Comparison of ENCODE assay signal across 11 cellular contexts in the genomic region with DNA sequence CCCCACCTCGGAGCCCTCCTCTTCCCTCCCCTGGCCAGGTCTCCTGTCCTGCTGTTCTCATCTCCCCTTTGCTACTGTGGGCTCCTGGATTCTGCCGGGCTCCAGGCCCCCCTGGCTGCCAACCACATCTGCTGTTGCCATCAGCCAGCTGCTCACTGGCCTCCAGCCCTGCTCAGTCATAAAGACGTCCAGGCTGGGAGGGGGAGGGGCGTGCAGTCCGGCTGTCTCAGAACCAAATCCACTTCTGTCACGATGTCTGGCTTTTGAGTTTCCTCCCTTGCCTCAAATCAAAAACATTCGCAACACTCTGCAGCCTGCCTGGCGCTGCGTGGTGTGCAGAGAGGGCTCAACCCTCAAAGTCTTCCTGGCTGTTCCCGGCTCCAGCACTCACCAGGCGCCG. TPM values are rescaled to one million over a fixed set of nuclear protein-coding genes. Genes with fewer than 3 reads are reported as not detected.
DNase-seq lines count a peak whose midpoint lies in the region; ATAC-seq and TF ChIP-seq lines count a peak whose summit lies in the region.
"Had no signal": no experiment of that assay in that cellular context is flagged by ENCODE, and none has a peak within 500 bp of the region (broad histone marks: within the 10 kb centered on the region; RNA-seq: fewer than 3 reads in every experiment).

No MANE protein-coding gene starts in this region.

- CTCF ChIA-PET in activated CD4-positive, alpha-beta memory T cell treated with anti-CD3 and anti-CD28 coated beads, Interleukin-2, amount 10 ng/mL, durations not matched to agents 7 days and 5 days (lab: Charles Lee), result no interaction called here

- POLR2A ChIA-PET in activated CD4-positive, alpha-beta memory T cell treated with anti-CD3 and anti-CD28 coated beads, Interleukin-2, amount 10 ng/mL, durations not matched to agents 7 days and 5 days (lab: Charles Lee), result no interaction called here

- no peak for TF ChIP-seq CTCF in fibroblast of villous mesenchyme (IDR thresholded peaks at IDR 0.05; ENCODE audit: insufficient read depth, low read depth, low read length)

- peaks cover 9% of the 10 kb centered on the region for H3K36me3 Mint-ChIP-seq in activated CD4-positive, alpha-beta memory T cell treated with anti-CD3 and anti-CD28 coated beads, Interleukin-2, amount 10 ng/mL, durations not matched to agents 7 days and 5 days (ENCODE audit: low read depth)

- H3K4me3 Mint-ChIP-seq in activated CD4-positive, alpha-beta memory T cell treated with anti-CD3 and anti-CD28 coated beads, Interleukin-2, amount 10 ng/mL, durations not matched to agents 7 days and 5 days, result no peak overlapping the region

- DNase-seq in Ammon's horn (ENCODE audit: low spot score), result peak; percentile 81
- DNase-seq in NCI-H82 (lab: John Stamatoyannopoulos, UW), result peak; percentile 92
- DNase-seq in fibroblast of villous mesenchyme (ENCODE audit: low read depth), result peak; percentile 75
- DNase-seq in occipital lobe (lab: John Stamatoyannopoulos, UW), result peak; percentile 31
- no peak for DNase-seq in activated CD4-positive, alpha-beta memory T cell treated with anti-CD3 and anti-CD28 coated beads, Interleukin-2, amount 10 ng/mL, durations not matched to agents 7 days and 5 days
- no peak for DNase-seq in NCI-H526 treated with DMSO at 0.1 percent for 48 hours (lab: John Stamatoyannopoulos, UW)
- no peak for DNase-seq in OCI-M2 (lab: John Stamatoyannopoulos, UW; ENCODE audit: unreplicated experiment)
- DNase-seq: activated naive CD4-positive, alpha-beta T cell treated with anti-CD3 and anti-CD28 coated beads, Interleukin-2, amount 50 U/mL, for 16 hours; GOT3 had no signal

- H3K9me3 Mint-ChIP-seq in activated CD4-positive, alpha-beta memory T cell treated with anti-CD3 and anti-CD28 coated beads, Interleukin-2, amount 10 ng/mL, durations not matched to agents 7 days and 5 days, result no peaks in the 10 kb centered on the region

- H3K27me3 Mint-ChIP-seq in activated CD4-positive, alpha-beta memory T cell treated with anti-CD3 and anti-CD28 coated beads, Interleukin-2, amount 10 ng/mL, durations not matched to agents 7 days and 5 days, result no peaks in the 10 kb centered on the region

- no peak overlapping the region for H3K27ac Mint-ChIP-seq in activated CD4-positive, alpha-beta memory T cell treated with anti-CD3 and anti-CD28 coated beads, Interleukin-2, amount 10 ng/mL, durations not matched to agents 7 days and 5 days

- H3K4me3 ChIP-seq in fibroblast of villous mesenchyme (ENCODE audit: low read depth, low read length), result no peak overlapping the region
- H3K4me3 ChIP-seq: esophagus muscularis mucosa had no signal

- ATAC-seq in HG03354 (IDR thresholded peaks at IDR 0.05; ENCODE audit: poor library complexity, severe bottlenecking, unreplicated experiment), result no peak

- no peaks in the 10 kb centered on the region for H3K4me1 Mint-ChIP-seq in activated CD4-positive, alpha-beta memory T cell treated with anti-CD3 and anti-CD28 coated beads, Interleukin-2, amount 10 ng/mL, durations not matched to agents 7 days and 5 days

RNA-seq across cellular contexts. Expression of gene RASL11B, which starts 7.1 kb away (rescaled TPM):
- 0.43 and 1.3 TPM in 2 replicates for total RNA-seq in fibroblast of villous mesenchyme
- 31.7 TPM for total RNA-seq in occipital lobe
- under 1 TPM; 0.25 to 0.33 TPM for total RNA-seq in activated CD4-positive, alpha-beta memory T cell treated with anti-CD3 and anti-CD28 coated beads, Interleukin-2, amount 10 ng/mL, durations not matched to agents 7 days and 5 days

Comparison
In these comparisons a context has a peak if more than half of its experiments do, and no peak if none do; other contexts are left out.
1. DNase-seq: peak in Ammon's horn (single experiment), NCI-H82 (single experiment), fibroblast of villous mesenchyme (single experiment) and occipital lobe (single experiment); none in activated CD4-positive, alpha-beta memory T cell treated with anti-CD3 and anti-CD28 coated beads, Interleukin-2, amount 10 ng/mL, durations not matched to agents 7 days and 5 days (single experiment), NCI-H526 treated with DMSO at 0.1 percent for 48 hours (single experiment) and OCI-M2 (single experiment).
2. RNA of gene RASL11B, which starts 7.1 kb away (total RNA-seq): 31.7 TPM in occipital lobe (single experiment); 0.43 to 1.3 TPM in fibroblast of villous mesenchyme and 0.25 to 0.33 TPM in activated CD4-positive, alpha-beta memory T cell treated with anti-CD3 and anti-CD28 coated beads, Interleukin-2, amount 10 ng/mL, durations not matched to agents 7 days and 5 days; every median in the first group is over 10 times any median in the second.